In the genomic region with DNA sequence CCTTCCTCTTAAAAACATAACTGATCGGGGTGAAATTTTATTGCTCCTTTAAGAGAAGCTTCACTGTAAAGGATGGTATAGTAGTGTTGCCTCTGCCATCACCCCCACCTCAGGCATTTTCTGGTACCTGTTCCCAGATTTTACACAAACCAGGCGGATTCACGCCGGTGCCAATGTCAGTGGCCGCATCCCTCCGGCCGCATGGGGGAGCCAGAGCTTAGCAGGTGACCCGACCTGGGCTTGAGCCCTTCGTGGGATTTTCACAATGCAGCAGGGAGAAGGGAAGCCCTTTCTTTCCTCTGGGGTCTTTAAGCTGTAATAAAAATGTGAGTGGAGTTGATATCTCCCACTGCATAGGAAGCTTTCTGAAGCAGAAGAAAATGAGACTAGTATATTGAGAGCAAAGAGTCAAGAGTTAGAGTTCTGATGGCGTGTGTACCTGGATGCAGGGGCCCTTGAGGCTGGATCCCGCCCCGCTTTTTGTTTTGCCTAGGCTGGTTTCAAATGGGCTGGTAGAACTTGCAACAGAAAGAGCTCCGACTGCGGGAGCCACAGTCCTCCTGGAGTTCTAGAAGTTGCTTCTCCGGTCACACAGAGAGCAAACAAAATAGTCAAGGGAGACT, we compare ENCODE assay signal across 10 cellular contexts. TPM values are rescaled to one million over a fixed set of nuclear protein-coding genes. Genes with fewer than 3 reads are reported as not detected.
DNase-seq lines count a peak whose midpoint lies in the region; ATAC-seq and TF ChIP-seq lines count a peak whose summit lies in the region.
"Had no signal": no experiment of that assay in that cellular context is flagged by ENCODE, and none has a peak within 500 bp of the region (broad histone marks: within the 10 kb centered on the region; RNA-seq: fewer than 3 reads in every experiment).

No MANE protein-coding gene starts in this region.

- WGBS in liver: 30% methylated on average over 15 of the region's 15 CpGs
- WGBS in thyroid gland, 2 donors: 39 to 41% methylated on average over 15 of the region's 15 CpGs

- H3K27ac ChIP-seq in liver (ENCODE audit: low read depth in 1 of 2, low read length in 2 of 2): no peak overlapping the region
- no peak overlapping the region for H3K27ac ChIP-seq in thyroid gland

- peak; percentile 76 to 81 for TF ChIP-seq RAD21 in liver (IDR thresholded peaks at IDR 0.05)

- peak; percentile 52 for TF ChIP-seq CTCF in liver (IDR thresholded peaks at IDR 0.05; ENCODE audit: low read depth, low read length, missing input control)
- TF ChIP-seq CTCF in thyroid gland (IDR thresholded peaks at IDR 0.05): peak; percentile 56 to 88 (median 78)

- H3K4me3 ChIP-seq in liver (ENCODE audit: low read depth in 1 of 3, low read length in 3 of 3): no peak overlapping the region
- no peak overlapping the region for H3K4me3 ChIP-seq in thyroid gland (replicated peaks in 1 of 3)

- no peaks in the 10 kb centered on the region for H3K9me3 ChIP-seq in liver (ENCODE audit: control insufficient read depth in 4 of 4, low read length in 3 of 4)
- H3K9me3 ChIP-seq in thyroid gland: no peaks in the 10 kb centered on the region

- DNase-seq in NCI-H2081 (lab: John Stamatoyannopoulos, UW) (peak; percentile 12 to 16), NCI-H2081 treated with DMSO at 0.1 percent for 48 hours (lab: John Stamatoyannopoulos, UW) (no peak), HCEC 1CT (peak; percentile 31), NCI-H748 (lab: John Stamatoyannopoulos, UW; ENCODE audit: unreplicated experiment) (peak; percentile 59), cerebellar cortex (ENCODE audit: low spot score) (peak; percentile 34), thyroid gland (peak; percentile 70 to 83)
- DNase-seq: CD4-positive, CD25-positive, alpha-beta regulatory T cell had no signal

- no peak for ATAC-seq in HG03457 (IDR thresholded peaks at IDR 0.05; ENCODE audit: unreplicated experiment)
- ATAC-seq: stimulated activated naive CD8-positive, alpha-beta T cell treated with anti-CD3 and anti-CD28 coated beads, Interleukin-15, amount 100 ng/mL, for 72 hours had no signal

- no peak overlapping the region for H3K9ac ChIP-seq in liver (ENCODE audit: low read depth in 1 of 2, low read length in 2 of 2)

- intact Hi-C loops in thyroid gland (cut with DNase I): loop anchor here (5.0 to 10.0 kb wide), 2 partner anchors 74 to 387 kb away; a partner anchor contains a TSS

- no peak for TF ChIP-seq POLR2A in thyroid gland (IDR thresholded peaks at IDR 0.05)

- no peaks in the 10 kb centered on the region for H3K4me1 ChIP-seq in liver (ENCODE audit: control insufficient read depth in 4 of 4, insufficient read depth in 4 of 4, low read length in 3 of 4)
- peaks cover 0 to 19% of the 10 kb centered on the region in 2 donors for H3K4me1 ChIP-seq in thyroid gland

- no peaks in the 10 kb centered on the region for H3K36me3 ChIP-seq in liver (ENCODE audit: control insufficient read depth in 4 of 4, insufficient read depth in 3 of 4, low read depth in 1 of 4, low read length in 3 of 4)
- H3K36me3 ChIP-seq in thyroid gland: no peaks in the 10 kb centered on the region

- H3K27me3 ChIP-seq in liver (ENCODE audit: control insufficient read depth in 4 of 4, insufficient read depth in 4 of 4, low read length in 3 of 4) (no peaks in the 10 kb centered on the region), thyroid gland (no peaks in the 10 kb centered on the region)

TF ChIP-seq in liver, 16 proteins besides CTCF, POLR2A, EP300 and RAD21:
- TF ChIP-seq HNF4G (IDR thresholded peaks at IDR 0.05) (no peak), FOXA2 (IDR thresholded peaks at IDR 0.05) (no peak), TAF1 (conservative IDR thresholded peaks at IDR 0.05) (no peak), GABPA (IDR thresholded peaks at IDR 0.05 in 1 of 2, conservative IDR thresholded peaks at IDR 0.05 in 1 of 2) (no peak), EGR1 (IDR thresholded peaks at IDR 0.05; ENCODE audit: low read depth in 2 of 2) (no peak), SP1 (IDR thresholded peaks at IDR 0.05) (no peak), HNF4A (conservative IDR thresholded peaks at IDR 0.05) (no peak)
- TF ChIP-seq, protein P1, sequence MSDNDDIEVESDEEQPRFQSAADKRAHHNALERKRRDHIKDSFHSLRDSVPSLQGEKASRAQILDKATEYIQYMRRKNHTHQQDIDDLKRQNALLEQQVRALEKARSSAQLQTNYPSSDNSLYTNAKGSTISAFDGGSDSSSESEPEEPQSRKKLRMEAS (IDR thresholded peaks at IDR 0.05): no peak

RNA-seq across cellular contexts. Expression of a gene that starts 59.4 kb away (rescaled TPM):
- 10 to 100 TPM; 55.4 to 64.4 TPM for total RNA-seq in liver
- polyA plus RNA-seq in liver: 10 to 100 TPM; 16.6 to 24.6 TPM
- 100 to 1,000 TPM in 1 of 4 donors, 10 to 100 TPM in 3; 82.1 to 111 (median 84.2) TPM for total RNA-seq in thyroid gland
